In the genomic region with DNA sequence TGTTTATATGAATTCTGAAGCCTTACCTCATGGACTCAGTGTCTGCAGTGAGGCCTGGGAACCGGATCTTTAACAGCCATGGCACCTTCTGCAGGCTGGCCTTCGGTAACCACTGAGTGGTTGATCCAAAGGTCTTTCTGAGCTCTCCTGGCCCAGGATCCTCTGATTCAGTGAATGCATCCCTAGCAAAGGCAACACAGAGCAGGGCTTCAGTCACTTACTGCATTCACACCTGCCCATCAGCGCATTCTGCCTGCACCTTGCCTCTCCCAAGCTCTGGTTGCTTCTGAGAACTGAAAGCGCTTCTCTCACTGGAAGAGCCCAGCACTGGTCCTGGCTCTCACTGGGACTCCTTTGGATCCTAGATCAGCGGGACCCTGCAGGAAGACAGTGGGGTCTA, we compare ENCODE assay signal across 17 cellular contexts. TPM values are rescaled to one million over a fixed set of nuclear protein-coding genes. Genes with fewer than 3 reads are reported as not detected.
"Had no signal": no experiment of that assay in that cellular context is flagged by ENCODE, and none has a peak within 500 bp of the region (broad histone marks: within the 10 kb centered on the region; RNA-seq: fewer than 3 reads in every experiment).

No MANE protein-coding gene starts in this region.

- DNase-seq: activated CD4-positive, alpha-beta memory T cell treated with anti-CD3 and anti-CD28 coated beads for 36 hours; activated gamma-delta T cell; activated T-cell treated with anti-CD3 and anti-CD28 coated beads, Interleukin-2, amount 50 U/mL, for 48 hours; effector memory CD4-positive, alpha-beta T cell; natural killer cell; stimulated activated CD4-positive, alpha-beta T cell treated with anti-CD3 and anti-CD28 coated beads, Interleukin-12 subunit alpha, Interleukin-12 subunit beta, amount 100 ng/mL, for 4 hours; stimulated activated CD4-positive, alpha-beta T cell treated with anti-CD3 and anti-CD28 coated beads, Interleukin-2, amount 100 ng/mL, for 48 hours; stimulated activated CD8-positive, alpha-beta memory T cell treated with anti-CD3 and anti-CD28 coated beads, Interleukin-4, amount 100 ng/mL, for 48 hours; SW 1271 had no signal

- H3K79me2 ChIP-seq: hepatocyte had no signal

- H3K27me3 ChIP-seq: breast epithelium, hepatocyte had no signal

- H2AFZ ChIP-seq: hepatocyte had no signal

- H3K9me3 ChIP-seq: breast epithelium, mucosa of descending colon, SJSA1 had no signal

- ATAC-seq: natural killer cell had no signal

- H3K4me1 ChIP-seq: breast epithelium, SJSA1 had no signal

- H3K36me3 ChIP-seq: breast epithelium, SJSA1 had no signal

- FAIRE-seq: colon had no signal

- H3K4me3 ChIP-seq: breast epithelium, hepatocyte, lung, mucosa of descending colon, SJSA1 had no signal

- H3K4me2 ChIP-seq: hepatocyte had no signal

- H3K27ac ChIP-seq: hepatocyte, SJSA1 had no signal

RNA-seq across cellular contexts. Expression of a gene that starts 8.4 kb away (rescaled TPM):
- total RNA-seq: activated CD4-positive, alpha-beta memory T cell treated with anti-CD3 and anti-CD28 coated beads for 36 hours; hepatocyte; kidney epithelial cell; lung; mucosa of descending colon; natural killer cell; posterior vena cava; SJSA1 had no signal
- polyA plus RNA-seq: hepatocyte, lung had no signal

RNA-seq across cellular contexts. Expression of a gene that starts 45.9 kb away (rescaled TPM):
- total RNA-seq: activated CD4-positive, alpha-beta memory T cell treated with anti-CD3 and anti-CD28 coated beads for 36 hours; breast epithelium; hepatocyte; kidney epithelial cell; lung; mucosa of descending colon; natural killer cell; posterior vena cava; SJSA1 had no signal
- polyA plus RNA-seq: hepatocyte, lung had no signal
